22 cellular contexts compared by ENCODE assay signal in the genomic region with DNA sequence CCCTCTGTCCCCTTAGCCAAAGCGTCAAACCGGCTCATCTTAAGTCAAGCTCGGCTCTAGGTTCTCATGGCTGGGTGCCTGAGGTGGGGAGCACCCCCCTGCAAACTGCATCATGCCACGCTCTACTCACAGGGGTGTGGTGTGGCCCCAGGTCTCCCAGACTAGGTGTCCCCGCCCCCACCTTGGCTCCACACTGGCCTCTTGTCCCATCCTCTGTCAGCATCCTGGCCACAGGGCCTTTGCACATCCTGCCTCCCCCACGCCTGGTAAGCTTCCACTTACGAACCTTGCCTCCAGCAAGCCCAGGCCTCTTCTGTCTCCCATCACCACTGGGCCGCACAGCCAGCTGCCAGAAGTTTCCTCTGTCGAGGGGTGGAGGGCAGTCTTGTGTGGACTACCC. TPM values are rescaled to one million over a fixed set of nuclear protein-coding genes. Genes with fewer than 3 reads are reported as not detected.
DNase-seq lines count a peak whose midpoint lies in the region; ATAC-seq and TF ChIP-seq lines count a peak whose summit lies in the region.
"Had no signal": no experiment of that assay in that cellular context is flagged by ENCODE, and none has a peak within 500 bp of the region (broad histone marks: within the 10 kb centered on the region; RNA-seq: fewer than 3 reads in every experiment).

No MANE protein-coding gene starts in this region.

- H4K20me1 ChIP-seq in GM23338 (replicated peaks; ENCODE audit: insufficient read depth) = no peaks in the 10 kb centered on the region

- H3K9me3 ChIP-seq in NT2/D1 (ENCODE audit: insufficient read depth, low read length) = no peaks in the 10 kb centered on the region
- no peaks in the 10 kb centered on the region for H3K9me3 ChIP-seq in endodermal cell (ENCODE audit: control insufficient read depth, low read length)
- no peaks in the 10 kb centered on the region for H3K9me3 ChIP-seq in uterus
- H3K9me3 ChIP-seq: A549, BE2C had no signal

- H3K27me3 ChIP-seq in GM23338 (ENCODE audit: insufficient read depth) = no peaks in the 10 kb centered on the region
- H3K27me3 ChIP-seq in NT2/D1 (ENCODE audit: insufficient read depth, insufficient read length) = no peaks in the 10 kb centered on the region
- H3K27me3 ChIP-seq in endodermal cell (ENCODE audit: control insufficient read depth, insufficient read depth, low read length, poor library complexity, severe bottlenecking) = no peaks in the 10 kb centered on the region
- no peaks in the 10 kb centered on the region for H3K27me3 ChIP-seq in uterus
- H3K27me3 ChIP-seq: BE2C had no signal

- peaks cover 13% of the 10 kb centered on the region; the same call in 1 of the 2 replicates for H3K4me1 ChIP-seq in GM23338 (ENCODE audit: insufficient read depth)
- H3K4me1 ChIP-seq in NT2/D1 (ENCODE audit: insufficient read depth, insufficient read length) = peaks cover 44% of the 10 kb centered on the region
- H3K4me1 ChIP-seq in endodermal cell (ENCODE audit: control insufficient read depth, insufficient read depth, low read length) = peaks cover 16% of the 10 kb centered on the region
- no peaks in the 10 kb centered on the region for H3K4me1 ChIP-seq in uterus
- H3K4me1 ChIP-seq: A549 had no signal

- H3K27me3 Mint-ChIP-seq in GM23338 (ENCODE audit: insufficient read depth, low read depth, poor library complexity) = peaks cover 23% of the 10 kb centered on the region
- H3K27me3 Mint-ChIP-seq in endodermal cell (ENCODE audit: insufficient read depth) = no peaks in the 10 kb centered on the region
- no peaks in the 10 kb centered on the region for H3K27me3 Mint-ChIP-seq in neural crest cell (ENCODE audit: low read depth)

- H3K4me3 Mint-ChIP-seq in GM23338 (no peak overlapping the region), endodermal cell (no peak overlapping the region), neural crest cell (peak overlapping the region; percentile 9)
- H3K4me3 Mint-ChIP-seq: CD4-positive, CD25-positive, alpha-beta regulatory T cell had no signal

- H3K36me3 Mint-ChIP-seq in GM23338 (ENCODE audit: low read depth) (no peaks in the 10 kb centered on the region; the same call in 1 of the 3 replicates), endodermal cell (ENCODE audit: low read depth) (no peaks in the 10 kb centered on the region), neural crest cell (ENCODE audit: low read depth) (no peaks in the 10 kb centered on the region)
- H3K36me3 Mint-ChIP-seq: CD4-positive, CD25-positive, alpha-beta regulatory T cell had no signal

- ATAC-seq in GM23338 (no peak), GM21619 (IDR thresholded peaks at IDR 0.05; ENCODE audit: unreplicated experiment) (no peak)
- ATAC-seq: A549, PC-3 had no signal

- no peaks in the 10 kb centered on the region for H3K79me2 ChIP-seq in GM23338 (replicated peaks; ENCODE audit: insufficient read depth)

- DNase-seq in GM23338 (ENCODE audit: low spot score) (no peak), NT2/D1 (ENCODE audit: low read depth, low spot score) (no peak), endodermal cell (no peak), neural crest cell (ENCODE audit: low read depth, low spot score) (no peak), NCI-H1436 treated with DMSO at 0.1 percent for 48 hours (lab: John Stamatoyannopoulos, UW) (no peak), uterus (no peak), OCI-M2 (lab: John Stamatoyannopoulos, UW; ENCODE audit: unreplicated experiment) (no peak)
- DNase-seq: CD4-positive, CD25-positive, alpha-beta regulatory T cell; DMS153; H9; IMR-90; NCI-H2081 treated with DMSO at 0.1 percent for 48 hours; PC-3; SHP77; SW 1271 had no signal

- H3K36me3 ChIP-seq in GM23338 (ENCODE audit: insufficient read depth) (no peaks in the 10 kb centered on the region), NT2/D1 (ENCODE audit: insufficient read depth, insufficient read length, low read length) (no peaks in the 10 kb centered on the region), endodermal cell (ENCODE audit: control insufficient read depth, insufficient read depth, low read length) (no peaks in the 10 kb centered on the region), uterus (no peaks in the 10 kb centered on the region)
- H3K36me3 ChIP-seq: BE2C had no signal

- intact Hi-C loops in uterus (cut with DNase I; ENCODE audit: low total_unique reads) = no loop called here

- H3K9me3 Mint-ChIP-seq in GM23338 (peaks cover 3% of the 10 kb centered on the region; the same call in 2 of the 3 replicates), endodermal cell (no peaks in the 10 kb centered on the region), neural crest cell (peaks cover 3% of the 10 kb centered on the region)

- no peaks in the 10 kb centered on the region for H3F3A ChIP-seq in GM23338 (replicated peaks; ENCODE audit: low read depth)

- H3K27ac Mint-ChIP-seq in GM23338 (no peak overlapping the region), endodermal cell (peak overlapping the region; percentile 78), neural crest cell (ENCODE audit: unreplicated experiment) (no peak overlapping the region)
- H3K27ac Mint-ChIP-seq: CD4-positive, CD25-positive, alpha-beta regulatory T cell had no signal

- H3K27ac ChIP-seq in GM23338 (ENCODE audit: low read depth) (no peak overlapping the region), endodermal cell (ENCODE audit: low read depth, low read length) (peak overlapping the region; percentile 78), uterus (no peak overlapping the region)
- H3K27ac ChIP-seq: A549, HL-60, SK-N-MC had no signal

- TF ChIP-seq CTCF in GM23338 (conservative IDR thresholded peaks at IDR 0.05; ENCODE audit: low read depth in 2 of 2) = no peak
- no peak for TF ChIP-seq CTCF in endodermal cell (conservative IDR thresholded peaks at IDR 0.05)
- TF ChIP-seq CTCF in neural crest cell (conservative IDR thresholded peaks at IDR 0.05) = no peak
- TF ChIP-seq CTCF in uterus (IDR thresholded peaks at IDR 0.05) = no peak

- peak overlapping the region; percentile 58 for H3K9ac ChIP-seq in NT2/D1 (ENCODE audit: insufficient read length, low read depth)
- no peak overlapping the region for H3K9ac ChIP-seq in endodermal cell (ENCODE audit: extremely low read depth, low read length, poor library complexity, severe bottlenecking)

- TF ChIP-seq POLR2A in uterus (IDR thresholded peaks at IDR 0.05) = no peak

- H3K9me2 ChIP-seq in GM23338 (ENCODE audit: insufficient read depth) = no peaks in the 10 kb centered on the region

- 88 to 90% methylated on average over 4 to 9 of the region's 9 CpGs for WGBS in endodermal cell (ENCODE audit: insufficient coverage in 1 of 2, insufficient read length in 1 of 2), 2 experiments

- H3K4me1 Mint-ChIP-seq in GM23338 = peaks cover 42% of the 10 kb centered on the region
- peaks cover 15% of the 10 kb centered on the region for H3K4me1 Mint-ChIP-seq in endodermal cell
- H3K4me1 Mint-ChIP-seq in neural crest cell = peaks cover 44% of the 10 kb centered on the region

- peak overlapping the region; percentile 81; the same call in 1 of the 2 replicates for H2AFZ ChIP-seq in GM23338

- H3K4me2 ChIP-seq in GM23338 = peak overlapping the region; percentile 26; the same call in 1 of the 2 replicates
- H3K4me2 ChIP-seq: A549 had no signal

- no peak overlapping the region for H3K4me3 ChIP-seq in GM23338
- no peak overlapping the region for H3K4me3 ChIP-seq in NT2/D1 (ENCODE audit: insufficient read length, low read depth)
- H3K4me3 ChIP-seq in endodermal cell (ENCODE audit: low read length) = no peak overlapping the region
- H3K4me3 ChIP-seq in uterus = no peak overlapping the region
- H3K4me3 ChIP-seq: A549, SK-N-MC had no signal

RNA-seq across cellular contexts. Expression of gene GRIFIN, which starts 20.2 kb away (rescaled TPM):
- not detected in 2 replicates for total RNA-seq in GM23338 (2014; rRNA removed; shearing (Covaris generic))
- polyA plus RNA-seq in GM23338 (2016; fragmentation: Nextera tagmentation; extraction: Ambion mirVana) = not detected in 2 replicates
- not detected for total RNA-seq in endodermal cell
- not detected for polyA plus RNA-seq in endodermal cell (2013, experiment 1 of 2)
- polyA plus RNA-seq in endodermal cell (2013, experiment 2 of 2) = not detected
- not detected in 2 replicates for total RNA-seq in neural crest cell
- not detected for total RNA-seq in uterus
- total RNA-seq: CD4-positive, CD25-positive, alpha-beta regulatory T cell; H9; HT-29; IMR-90; PC-3; RPMI7951 had no signal
- polyA plus RNA-seq: A549; CD4-positive, CD25-positive, alpha-beta regulatory T cell; IMR-90 had no signal

RNA-seq across cellular contexts. Expression of gene LFNG, which starts 23.2 kb away (rescaled TPM):
- 24.5 and 35.4 TPM in 2 replicates for total RNA-seq in GM23338 (2014; rRNA removed; shearing (Covaris generic))
- polyA plus RNA-seq in GM23338 (2016; fragmentation: Nextera tagmentation; extraction: Ambion mirVana) = 1.7 and 3.2 TPM in 2 replicates
- total RNA-seq in endodermal cell = 10 to 100 TPM; 16.0 to 47.2 TPM
- 54.6 TPM for polyA plus RNA-seq in endodermal cell (2013, experiment 1 of 2)
- polyA plus RNA-seq in endodermal cell (2013, experiment 2 of 2) = 43.4 TPM
- 39.0 and 44.9 TPM in 2 replicates for total RNA-seq in neural crest cell
- total RNA-seq in uterus = 10 to 100 TPM in 2 of 4 donors, 1 to 10 TPM in 1, not detected in 1; 2.3 to 30.5 (median 26.5) TPM

RNA-seq across cellular contexts. Expression of gene BRAT1, which starts 58.9 kb away (rescaled TPM):
- 65.6 and 76.8 TPM in 2 replicates for total RNA-seq in GM23338 (2014; rRNA removed; shearing (Covaris generic))
- 29.8 and 32.5 TPM in 2 replicates for polyA plus RNA-seq in GM23338 (2016; fragmentation: Nextera tagmentation; extraction: Ambion mirVana)
- 10 to 100 TPM; 42.1 to 42.7 TPM for total RNA-seq in endodermal cell
- 46.3 TPM for polyA plus RNA-seq in endodermal cell (2013, experiment 1 of 2)
- 42.2 TPM for polyA plus RNA-seq in endodermal cell (2013, experiment 2 of 2)
- 47.3 and 52.7 TPM in 2 replicates for total RNA-seq in neural crest cell
- total RNA-seq in uterus = 10 to 100 TPM; 10.3 to 44.3 (median 36.0) TPM
